ENCODE assay signal across 1 cellular context in genomic region chr6:143023695-143024094, GRCh38.
TF ChIP-seq lines count a peak whose summit lies in the region.

No MANE protein-coding gene starts in this region.

TF ChIP-seq in HepG2, 621 proteins besides CTCF, POLR2A, EP300 and RAD21 (continued from another document):
- no peak for TF ChIP-seq MNT (IDR thresholded peaks at IDR 0.05)
- no peak for TF ChIP-seq AHDC1 (CRISPR knock-in tag; IDR thresholded peaks at IDR 0.05; ENCODE audit: borderline replicate concordance)
- TF ChIP-seq FOXK1 (CRISPR knock-in tag; IDR thresholded peaks at IDR 0.05; ENCODE audit: borderline replicate concordance, low read depth), result no peak
- no peak for TF ChIP-seq ZNF672 (CRISPR knock-in tag; IDR thresholded peaks at IDR 0.05)
- no peak for TF ChIP-seq ATF5 (CRISPR knock-in tag; IDR thresholded peaks at IDR 0.05; ENCODE audit: low read depth)
- no peak for TF ChIP-seq ZNF773 (CRISPR knock-in tag; IDR thresholded peaks at IDR 0.05; ENCODE audit: borderline replicate concordance)
TF ChIP-seq in HepG2: peak in this region for 0.
